1 cellular context compared by ENCODE assay signal in the genomic region with DNA sequence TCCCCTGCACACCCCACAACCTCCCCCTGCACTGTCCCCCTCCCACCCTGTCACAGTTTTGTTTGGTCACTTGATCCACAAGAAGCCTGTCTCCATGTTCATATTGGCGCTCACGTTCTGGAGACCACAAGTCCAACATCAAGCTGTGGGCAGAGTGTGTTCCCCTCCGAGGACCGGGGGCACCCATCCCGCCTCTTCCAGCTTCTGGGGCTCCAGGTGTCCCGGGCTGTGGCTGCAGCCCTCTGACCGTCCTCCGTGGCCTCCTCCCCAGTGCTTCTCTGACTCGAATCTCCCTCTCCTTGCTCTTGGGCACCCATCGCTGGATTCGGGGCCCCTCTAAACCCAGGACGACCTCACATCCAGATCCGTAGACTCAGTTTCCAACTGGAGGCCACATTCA.
TF ChIP-seq lines count a peak whose summit lies in the region.

No MANE protein-coding gene starts in this region.

TF ChIP-seq in SK-N-SH treated with all-trans-retinoic acid at 6 μM for 48 hours, 23 proteins besides CTCF, POLR2A, EP300 and RAD21 (continued from another document):
- TF ChIP-seq, protein P1, sequence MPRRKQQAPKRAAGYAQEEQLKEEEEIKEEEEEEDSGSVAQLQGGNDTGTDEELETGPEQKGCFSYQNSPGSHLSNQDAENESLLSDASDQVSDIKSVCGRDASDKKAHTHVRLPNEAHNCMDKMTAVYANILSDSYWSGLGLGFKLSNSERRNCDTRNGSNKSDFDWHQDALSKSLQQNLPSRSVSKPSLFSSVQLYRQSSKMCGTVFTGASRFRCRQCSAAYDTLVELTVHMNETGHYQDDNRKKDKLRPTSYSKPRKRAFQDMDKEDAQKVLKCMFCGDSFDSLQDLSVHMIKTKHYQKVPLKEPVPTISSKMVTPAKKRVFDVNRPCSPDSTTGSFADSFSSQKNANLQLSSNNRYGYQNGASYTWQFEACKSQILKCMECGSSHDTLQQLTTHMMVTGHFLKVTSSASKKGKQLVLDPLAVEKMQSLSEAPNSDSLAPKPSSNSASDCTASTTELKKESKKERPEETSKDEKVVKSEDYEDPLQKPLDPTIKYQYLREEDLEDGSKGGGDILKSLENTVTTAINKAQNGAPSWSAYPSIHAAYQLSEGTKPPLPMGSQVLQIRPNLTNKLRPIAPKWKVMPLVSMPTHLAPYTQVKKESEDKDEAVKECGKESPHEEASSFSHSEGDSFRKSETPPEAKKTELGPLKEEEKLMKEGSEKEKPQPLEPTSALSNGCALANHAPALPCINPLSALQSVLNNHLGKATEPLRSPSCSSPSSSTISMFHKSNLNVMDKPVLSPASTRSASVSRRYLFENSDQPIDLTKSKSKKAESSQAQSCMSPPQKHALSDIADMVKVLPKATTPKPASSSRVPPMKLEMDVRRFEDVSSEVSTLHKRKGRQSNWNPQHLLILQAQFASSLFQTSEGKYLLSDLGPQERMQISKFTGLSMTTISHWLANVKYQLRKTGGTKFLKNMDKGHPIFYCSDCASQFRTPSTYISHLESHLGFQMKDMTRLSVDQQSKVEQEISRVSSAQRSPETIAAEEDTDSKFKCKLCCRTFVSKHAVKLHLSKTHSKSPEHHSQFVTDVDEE (CRISPR knock-in tag; IDR thresholded peaks at IDR 0.05): no peak
- TF ChIP-seq CSDC2 (CRISPR knock-in tag; IDR thresholded peaks at IDR 0.05) (no peak), BACH2 (CRISPR knock-in tag; IDR thresholded peaks at IDR 0.05; ENCODE audit: borderline replicate concordance) (no peak), ESRRG (CRISPR knock-in tag; IDR thresholded peaks at IDR 0.05) (no peak), ZNF565 (CRISPR knock-in tag; conservative IDR thresholded peaks at IDR 0.05; ENCODE audit: low read depth) (no peak), PPARA (CRISPR knock-in tag; IDR thresholded peaks at IDR 0.05; ENCODE audit: borderline replicate concordance) (no peak), ZFP3 (CRISPR knock-in tag; IDR thresholded peaks at IDR 0.05) (no peak), GLIS3 (CRISPR knock-in tag; IDR thresholded peaks at IDR 0.05) (no peak), ISL1 (CRISPR knock-in tag; IDR thresholded peaks at IDR 0.05) (no peak), SNAI2 (CRISPR knock-in tag; IDR thresholded peaks at IDR 0.05) (no peak), ARNTL (CRISPR knock-in tag; IDR thresholded peaks at IDR 0.05; ENCODE audit: borderline replicate concordance, low read depth) (no peak), OSR1 (CRISPR knock-in tag; IDR thresholded peaks at IDR 0.05) (no peak), ZC3H10 (CRISPR knock-in tag; IDR thresholded peaks at IDR 0.05) (no peak)
- TF ChIP-seq, protein P2, sequence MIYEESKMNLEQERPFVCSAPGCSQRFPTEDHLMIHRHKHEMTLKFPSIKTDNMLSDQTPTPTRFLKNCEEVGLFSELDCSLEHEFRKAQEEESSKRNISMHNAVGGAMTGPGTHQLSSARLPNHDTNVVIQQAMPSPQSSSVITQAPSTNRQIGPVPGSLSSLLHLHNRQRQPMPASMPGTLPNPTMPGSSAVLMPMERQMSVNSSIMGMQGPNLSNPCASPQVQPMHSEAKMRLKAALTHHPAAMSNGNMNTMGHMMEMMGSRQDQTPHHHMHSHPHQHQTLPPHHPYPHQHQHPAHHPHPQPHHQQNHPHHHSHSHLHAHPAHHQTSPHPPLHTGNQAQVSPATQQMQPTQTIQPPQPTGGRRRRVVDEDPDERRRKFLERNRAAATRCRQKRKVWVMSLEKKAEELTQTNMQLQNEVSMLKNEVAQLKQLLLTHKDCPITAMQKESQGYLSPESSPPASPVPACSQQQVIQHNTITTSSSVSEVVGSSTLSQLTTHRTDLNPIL (CRISPR knock-in tag; IDR thresholded peaks at IDR 0.05; ENCODE audit: low read depth): no peak
- TF ChIP-seq, protein P3, sequence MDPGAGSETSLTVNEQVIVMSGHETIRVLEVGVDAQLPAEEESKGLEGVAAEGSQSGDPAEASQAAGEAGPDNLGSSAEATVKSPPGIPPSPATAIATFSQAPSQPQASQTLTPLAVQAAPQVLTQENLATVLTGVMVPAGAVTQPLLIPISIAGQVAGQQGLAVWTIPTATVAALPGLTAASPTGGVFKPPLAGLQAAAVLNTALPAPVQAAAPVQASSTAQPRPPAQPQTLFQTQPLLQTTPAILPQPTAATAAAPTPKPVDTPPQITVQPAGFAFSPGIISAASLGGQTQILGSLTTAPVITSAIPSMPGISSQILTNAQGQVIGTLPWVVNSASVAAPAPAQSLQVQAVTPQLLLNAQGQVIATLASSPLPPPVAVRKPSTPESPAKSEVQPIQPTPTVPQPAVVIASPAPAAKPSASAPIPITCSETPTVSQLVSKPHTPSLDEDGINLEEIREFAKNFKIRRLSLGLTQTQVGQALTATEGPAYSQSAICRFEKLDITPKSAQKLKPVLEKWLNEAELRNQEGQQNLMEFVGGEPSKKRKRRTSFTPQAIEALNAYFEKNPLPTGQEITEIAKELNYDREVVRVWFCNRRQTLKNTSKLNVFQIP (CRISPR knock-in tag; IDR thresholded peaks at IDR 0.05; ENCODE audit: borderline replicate concordance, low read depth): no peak
- TF ChIP-seq, protein P4, sequence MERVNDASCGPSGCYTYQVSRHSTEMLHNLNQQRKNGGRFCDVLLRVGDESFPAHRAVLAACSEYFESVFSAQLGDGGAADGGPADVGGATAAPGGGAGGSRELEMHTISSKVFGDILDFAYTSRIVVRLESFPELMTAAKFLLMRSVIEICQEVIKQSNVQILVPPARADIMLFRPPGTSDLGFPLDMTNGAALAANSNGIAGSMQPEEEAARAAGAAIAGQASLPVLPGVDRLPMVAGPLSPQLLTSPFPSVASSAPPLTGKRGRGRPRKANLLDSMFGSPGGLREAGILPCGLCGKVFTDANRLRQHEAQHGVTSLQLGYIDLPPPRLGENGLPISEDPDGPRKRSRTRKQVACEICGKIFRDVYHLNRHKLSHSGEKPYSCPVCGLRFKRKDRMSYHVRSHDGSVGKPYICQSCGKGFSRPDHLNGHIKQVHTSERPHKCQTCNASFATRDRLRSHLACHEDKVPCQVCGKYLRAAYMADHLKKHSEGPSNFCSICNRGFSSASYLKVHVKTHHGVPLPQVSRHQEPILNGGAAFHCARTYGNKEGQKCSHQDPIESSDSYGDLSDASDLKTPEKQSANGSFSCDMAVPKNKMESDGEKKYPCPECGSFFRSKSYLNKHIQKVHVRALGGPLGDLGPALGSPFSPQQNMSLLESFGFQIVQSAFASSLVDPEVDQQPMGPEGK (CRISPR knock-in tag; IDR thresholded peaks at IDR 0.05; ENCODE audit: borderline replicate concordance): no peak
- TF ChIP-seq, protein P5, sequence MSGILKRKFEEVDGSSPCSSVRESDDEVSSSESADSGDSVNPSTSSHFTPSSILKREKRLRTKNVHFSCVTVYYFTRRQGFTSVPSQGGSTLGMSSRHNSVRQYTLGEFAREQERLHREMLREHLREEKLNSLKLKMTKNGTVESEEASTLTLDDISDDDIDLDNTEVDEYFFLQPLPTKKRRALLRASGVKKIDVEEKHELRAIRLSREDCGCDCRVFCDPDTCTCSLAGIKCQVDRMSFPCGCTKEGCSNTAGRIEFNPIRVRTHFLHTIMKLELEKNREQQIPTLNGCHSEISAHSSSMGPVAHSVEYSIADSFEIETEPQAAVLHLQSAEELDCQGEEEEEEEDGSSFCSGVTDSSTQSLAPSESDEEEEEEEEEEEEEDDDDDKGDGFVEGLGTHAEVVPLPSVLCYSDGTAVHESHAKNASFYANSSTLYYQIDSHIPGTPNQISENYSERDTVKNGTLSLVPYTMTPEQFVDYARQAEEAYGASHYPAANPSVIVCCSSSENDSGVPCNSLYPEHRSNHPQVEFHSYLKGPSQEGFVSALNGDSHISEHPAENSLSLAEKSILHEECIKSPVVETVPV (CRISPR knock-in tag; IDR thresholded peaks at IDR 0.05): no peak
